In the genomic region with DNA sequence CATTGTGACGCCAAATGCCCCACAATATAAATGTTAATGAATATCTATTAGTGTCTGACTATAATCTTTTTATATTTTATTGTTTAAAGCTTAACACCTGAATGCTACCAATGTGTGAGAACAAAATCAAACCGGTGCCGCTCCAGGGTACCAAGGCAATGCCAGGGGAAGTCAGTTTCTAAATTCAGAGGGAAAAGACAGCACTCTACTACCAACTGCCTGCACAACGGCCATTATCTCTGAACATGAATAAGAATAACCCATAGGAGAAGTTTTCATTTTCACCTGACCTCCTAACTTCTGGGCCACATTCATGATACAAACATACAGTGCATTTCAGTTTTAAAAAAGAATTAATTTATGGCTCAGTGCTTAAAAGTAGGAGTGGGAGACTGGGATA, we compare ENCODE assay signal across 16 cellular contexts. TPM values are rescaled to one million over a fixed set of nuclear protein-coding genes. Genes with fewer than 3 reads are reported as not detected.
A peak's percentile ranks its signal among the peaks of the same experiment; 100 is the strongest.
DNase-seq lines count a peak whose midpoint lies in the region; ATAC-seq, FAIRE-seq and TF ChIP-seq lines count a peak whose summit lies in the region.
"Had no signal": no experiment of that assay in that cellular context is flagged by ENCODE, and none has a peak within 500 bp of the region (broad histone marks: within the 10 kb centered on the region; RNA-seq: fewer than 3 reads in every experiment).

No MANE protein-coding gene starts in this region.

- H3K9ac ChIP-seq in SU-DHL-6 (ENCODE audit: low read length), result no peak overlapping the region

- peak overlapping the region; percentile 9 for H3K4me2 ChIP-seq in SU-DHL-6 (ENCODE audit: low read depth, low read length, poor library complexity, severe bottlenecking)

- peak; percentile 12 for FAIRE-seq in GM18507 (lab: Jason Lieb, UNC)

- H4K20me1 ChIP-seq in SU-DHL-6 (ENCODE audit: low read depth, low read length), result peaks cover 21% of the 10 kb centered on the region; the same call in 1 of the 2 replicates

- H3K9me3 ChIP-seq in cardiac muscle cell (ENCODE audit: low read depth) (no peaks in the 10 kb centered on the region), SU-DHL-6 (ENCODE audit: insufficient read depth, low read length) (no peaks in the 10 kb centered on the region)

- H3K27me3 ChIP-seq in cardiac muscle cell (no peaks in the 10 kb centered on the region), SU-DHL-6 (ENCODE audit: low read length) (no peaks in the 10 kb centered on the region)

- peak overlapping the region; percentile 65 for H3K27ac ChIP-seq in cardiac muscle cell
- peak overlapping the region; percentile 26; the same call in 1 of the 2 replicates for H3K27ac ChIP-seq in SU-DHL-6 (ENCODE audit: low read depth, low read length)
- H3K27ac ChIP-seq: HL-60 had no signal

- peaks cover 42% of the 10 kb centered on the region for H3K4me1 Mint-ChIP-seq in memory B cell
- peaks cover 10% of the 10 kb centered on the region for H3K4me1 Mint-ChIP-seq in activated T-cell treated with anti-CD3 and anti-CD28 coated beads, Interleukin-2, amount 50 U/mL, for 24 hours (ENCODE audit: low read depth)
- H3K4me1 Mint-ChIP-seq in activated naive CD8-positive, alpha-beta T cell treated with anti-CD3 and anti-CD28 coated beads, Interleukin-2, amount 50 U/mL, for 24 hours, result peaks cover 14% of the 10 kb centered on the region

- intact Hi-C loops in Right ventricle myocardium inferior (cut with DNase I), result no loop called here

- H3K36me3 Mint-ChIP-seq in memory B cell, result peaks cover 16% of the 10 kb centered on the region
- no peaks in the 10 kb centered on the region for H3K36me3 Mint-ChIP-seq in activated T-cell treated with anti-CD3 and anti-CD28 coated beads, Interleukin-2, amount 50 U/mL, for 24 hours (ENCODE audit: low read depth)
- H3K36me3 Mint-ChIP-seq in activated naive CD8-positive, alpha-beta T cell treated with anti-CD3 and anti-CD28 coated beads, Interleukin-2, amount 50 U/mL, for 24 hours (ENCODE audit: low read depth), result peaks cover 2% of the 10 kb centered on the region

- no peak overlapping the region for H2AFZ ChIP-seq in SU-DHL-6 (ENCODE audit: low read depth, low read length, severe bottlenecking)

- H3K79me2 ChIP-seq in SU-DHL-6 (ENCODE audit: insufficient read depth, low read length), result peaks cover 100% of the 10 kb centered on the region

- no peaks in the 10 kb centered on the region for H3K27me3 Mint-ChIP-seq in memory B cell
- H3K27me3 Mint-ChIP-seq in activated T-cell treated with anti-CD3 and anti-CD28 coated beads, Interleukin-2, amount 50 U/mL, for 24 hours, result no peaks in the 10 kb centered on the region
- peaks cover 5% of the 10 kb centered on the region for H3K27me3 Mint-ChIP-seq in activated naive CD8-positive, alpha-beta T cell treated with anti-CD3 and anti-CD28 coated beads, Interleukin-2, amount 50 U/mL, for 24 hours
- H3K27me3 Mint-ChIP-seq: CD4-positive, alpha-beta T cell had no signal

- H3K36me3 ChIP-seq in cardiac muscle cell, result no peaks in the 10 kb centered on the region
- peaks cover 47% of the 10 kb centered on the region for H3K36me3 ChIP-seq in SU-DHL-6 (ENCODE audit: low read length)

- H3K4me3 ChIP-seq in cardiac muscle cell (no peak overlapping the region), SU-DHL-6 (ENCODE audit: insufficient read depth, low read length, poor library complexity, severe bottlenecking) (no peak overlapping the region)

- ATAC-seq in Right ventricle myocardium inferior (no peak), memory B cell (ENCODE audit: low read depth) (no peak)
- ATAC-seq in activated naive CD8-positive, alpha-beta T cell treated with anti-CD3 and anti-CD28 coated beads, Interleukin-2, amount 50 U/mL, for 24 hours, result no peak

- DNase-seq in cardiac muscle cell (ENCODE audit: low read depth in 1 of 2, low spot score in 1 of 2) (no peak), Right ventricle myocardium inferior (ENCODE audit: missing footprints) (no peak), GM18507 (ENCODE audit: extremely low spot score, insufficient read length, low read depth) (no peak), memory B cell (ENCODE audit: low spot score in 2 of 2) (no peak), Kasumi-1 (lab: John Stamatoyannopoulos, UW) (no peak)
- no peak for DNase-seq in activated T-cell treated with anti-CD3 and anti-CD28 coated beads, Interleukin-2, amount 50 U/mL, for 24 hours
- DNase-seq in activated naive CD8-positive, alpha-beta T cell treated with anti-CD3 and anti-CD28 coated beads, Interleukin-2, amount 50 U/mL, for 24 hours, result no peak
- DNase-seq: ACHN; C1 segment of cervical spinal cord; CD4-positive, alpha-beta T cell; DMS153; DMS79 treated with DMSO at 0.1 percent for 48 hours; EL; H7 had no signal

- H3K9me3 Mint-ChIP-seq in memory B cell, result peaks cover 1% of the 10 kb centered on the region
- H3K9me3 Mint-ChIP-seq in activated T-cell treated with anti-CD3 and anti-CD28 coated beads, Interleukin-2, amount 50 U/mL, for 24 hours, result no peaks in the 10 kb centered on the region
- no peaks in the 10 kb centered on the region for H3K9me3 Mint-ChIP-seq in activated naive CD8-positive, alpha-beta T cell treated with anti-CD3 and anti-CD28 coated beads, Interleukin-2, amount 50 U/mL, for 24 hours

- H3F3A ChIP-seq in SU-DHL-6 (ENCODE audit: insufficient read depth), result peaks cover 18% of the 10 kb centered on the region

- no peaks in the 10 kb centered on the region for H3K9me2 ChIP-seq in SU-DHL-6 (replicated peaks; ENCODE audit: insufficient read depth, low read length)

- peaks cover 17% of the 10 kb centered on the region for H3K4me1 ChIP-seq in cardiac muscle cell (ENCODE audit: low read depth)

- TF ChIP-seq CTCF in cardiac muscle cell (IDR thresholded peaks at IDR 0.05; ENCODE audit: low read depth, low read length) (no peak), SU-DHL-6 (IDR thresholded peaks at IDR 0.05; ENCODE audit: insufficient read depth, low read length, poor library complexity, severe bottlenecking) (no peak)

- no peak overlapping the region for H3K27ac Mint-ChIP-seq in memory B cell
- H3K27ac Mint-ChIP-seq in activated T-cell treated with anti-CD3 and anti-CD28 coated beads, Interleukin-2, amount 50 U/mL, for 24 hours, result no peak overlapping the region
- H3K27ac Mint-ChIP-seq in activated naive CD8-positive, alpha-beta T cell treated with anti-CD3 and anti-CD28 coated beads, Interleukin-2, amount 50 U/mL, for 24 hours, result no peak overlapping the region
- H3K27ac Mint-ChIP-seq: CD4-positive, alpha-beta T cell had no signal

- peak overlapping the region; percentile 29 for H3K4me3 Mint-ChIP-seq in memory B cell
- H3K4me3 Mint-ChIP-seq in activated T-cell treated with anti-CD3 and anti-CD28 coated beads, Interleukin-2, amount 50 U/mL, for 24 hours, result no peak overlapping the region
- H3K4me3 Mint-ChIP-seq in activated naive CD8-positive, alpha-beta T cell treated with anti-CD3 and anti-CD28 coated beads, Interleukin-2, amount 50 U/mL, for 24 hours, result no peak overlapping the region
- H3K4me3 Mint-ChIP-seq: CD4-positive, alpha-beta T cell had no signal

RNA-seq across cellular contexts. Expression of gene USP6NL, which starts 21.7 kb away (rescaled TPM):
- total RNA-seq in cardiac muscle cell, result 21.2 and 25.4 TPM in 2 replicates
- polyA plus RNA-seq in cardiac muscle cell, result 12.1 and 13.6 TPM in 2 replicates
- total RNA-seq in Right ventricle myocardium inferior, result 6.4 TPM
